In the genomic region with DNA sequence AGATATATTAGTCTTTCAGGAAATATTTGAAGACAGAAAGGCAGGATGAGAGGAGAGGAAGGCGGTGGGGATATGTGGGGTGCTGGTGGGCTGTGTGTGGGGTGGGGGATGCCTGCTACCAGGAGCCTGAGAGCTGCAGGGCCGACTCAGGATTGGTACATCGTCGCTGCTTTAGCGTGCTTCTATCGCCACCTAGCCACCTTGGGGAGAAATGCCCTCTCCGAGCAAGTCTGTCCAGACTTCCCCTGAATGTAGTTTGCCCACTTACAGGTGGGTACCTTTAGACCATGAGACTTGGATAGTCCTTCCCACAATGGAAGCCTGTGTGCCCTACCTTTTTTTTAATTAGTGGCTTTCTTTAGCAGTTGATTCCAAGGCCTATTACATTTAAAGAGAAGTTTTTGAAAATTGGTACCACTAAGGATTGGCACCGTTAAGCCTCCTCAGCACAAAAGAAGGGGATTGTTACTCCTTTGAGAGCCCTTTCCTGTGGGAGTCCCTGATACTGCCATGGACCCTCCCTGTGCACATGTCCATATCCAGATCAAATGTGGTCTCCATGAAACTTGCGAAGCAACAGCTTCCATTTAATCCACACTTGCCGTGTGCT, we compare ENCODE assay signal across 8 cellular contexts.
A peak's percentile ranks its signal among the peaks of the same experiment; 100 is the strongest.
DNase-seq lines count a peak whose midpoint lies in the region; ATAC-seq and TF ChIP-seq lines count a peak whose summit lies in the region.

No MANE protein-coding gene starts in this region.

- H3K9me3 ChIP-seq in AG04450 (ENCODE audit: control insufficient read depth, insufficient read depth, low read length), result no peaks in the 10 kb centered on the region
- H3K9me3 ChIP-seq in endodermal cell (ENCODE audit: control insufficient read depth, low read length), result no peaks in the 10 kb centered on the region
- no peaks in the 10 kb centered on the region for H3K9me3 ChIP-seq in mucosa of descending colon

- POLR2A ChIA-PET in AG04450 (lab: Yijun Ruan, JAX), result interaction anchor here (1.0 to 2.1 kb wide), 3 partner anchors 129 to 188 kb away, joined by 3 to 5 read pairs (median 4); no protein-coding TSS in a partner anchor

- H3K27ac ChIP-seq in AG04450 (ENCODE audit: low read depth, low read length) (no peak overlapping the region), endodermal cell (ENCODE audit: low read depth, low read length) (no peak overlapping the region)

- H3K4me1 Mint-ChIP-seq in endodermal cell, result peaks cover 2% of the 10 kb centered on the region
- no peaks in the 10 kb centered on the region for H3K4me1 Mint-ChIP-seq in stimulated activated effector memory CD8-positive, alpha-beta T cell treated with anti-CD3 and anti-CD28 coated beads, Interleukin-12 subunit alpha, Interleukin-12 subunit beta, amount 100 ng/mL, for 72 hours

- no peaks in the 10 kb centered on the region for H3K4me1 ChIP-seq in endodermal cell (ENCODE audit: control insufficient read depth, insufficient read depth, low read length)
- no peaks in the 10 kb centered on the region for H3K4me1 ChIP-seq in mucosa of descending colon (ENCODE audit: low read depth)

- WGBS in endodermal cell (ENCODE audit: insufficient coverage in 1 of 2, insufficient read length in 1 of 2), 2 experiments, result 27 to 29% methylated on average over 8 to 10 of the region's 10 CpGs

- H3K36me3 ChIP-seq in endodermal cell (ENCODE audit: control insufficient read depth, insufficient read depth, low read length), result no peaks in the 10 kb centered on the region
- no peaks in the 10 kb centered on the region for H3K36me3 ChIP-seq in mucosa of descending colon (ENCODE audit: low read depth)

- H3K27ac Mint-ChIP-seq in endodermal cell, result no peak overlapping the region
- H3K27ac Mint-ChIP-seq in stimulated activated effector memory CD8-positive, alpha-beta T cell treated with anti-CD3 and anti-CD28 coated beads, Interleukin-12 subunit alpha, Interleukin-12 subunit beta, amount 100 ng/mL, for 72 hours, result no peak overlapping the region

- peaks cover 9% of the 10 kb centered on the region for H3K27me3 Mint-ChIP-seq in endodermal cell (ENCODE audit: insufficient read depth)

- H3K4me3 Mint-ChIP-seq in endodermal cell, result no peak overlapping the region
- H3K4me3 Mint-ChIP-seq in stimulated activated effector memory CD8-positive, alpha-beta T cell treated with anti-CD3 and anti-CD28 coated beads, Interleukin-12 subunit alpha, Interleukin-12 subunit beta, amount 100 ng/mL, for 72 hours, result no peak overlapping the region

- intact Hi-C loops in mucosa of descending colon (cut with DNase I, micrococcal nuclease), result loop anchor here in 1 of 2 donors (10.0 kb wide), 2 partner anchors 294 to 334 kb away; no protein-coding TSS in a partner anchor

- H3K27me3 ChIP-seq in AG04450 (ENCODE audit: control insufficient read depth, insufficient read depth, low read length) (no peaks in the 10 kb centered on the region), endodermal cell (ENCODE audit: control insufficient read depth, insufficient read depth, low read length, poor library complexity, severe bottlenecking) (no peaks in the 10 kb centered on the region)

- no peaks in the 10 kb centered on the region for H3K9me3 Mint-ChIP-seq in endodermal cell
- H3K9me3 Mint-ChIP-seq in stimulated activated effector memory CD8-positive, alpha-beta T cell treated with anti-CD3 and anti-CD28 coated beads, Interleukin-12 subunit alpha, Interleukin-12 subunit beta, amount 100 ng/mL, for 72 hours, result no peaks in the 10 kb centered on the region

- TF ChIP-seq CTCF in AG04450 (IDR thresholded peaks at IDR 0.05; ENCODE audit: low read depth, low read length) (peak; percentile 90), endodermal cell (conservative IDR thresholded peaks at IDR 0.05) (peak; percentile 93), mucosa of descending colon (IDR thresholded peaks at IDR 0.05) (peak; percentile 64)

- H3K36me3 Mint-ChIP-seq in endodermal cell (ENCODE audit: low read depth), result no peaks in the 10 kb centered on the region
- H3K36me3 Mint-ChIP-seq in stimulated activated effector memory CD8-positive, alpha-beta T cell treated with anti-CD3 and anti-CD28 coated beads, Interleukin-12 subunit alpha, Interleukin-12 subunit beta, amount 100 ng/mL, for 72 hours, result no peaks in the 10 kb centered on the region

- CTCF ChIA-PET in AG04450 (lab: Charles Lee), result interaction anchor here (0.6 to 4.7 kb wide), 46 partner anchors 9 to 510 kb away, joined by 3 to 67 read pairs (median 4); no protein-coding TSS in a partner anchor

- H3K9ac ChIP-seq in endodermal cell (ENCODE audit: extremely low read depth, low read length, poor library complexity, severe bottlenecking), result no peak overlapping the region

- ATAC-seq in GM18520 (IDR thresholded peaks at IDR 0.05; ENCODE audit: unreplicated experiment), result peak; percentile 78
- peak; percentile 65 for ATAC-seq in HG03442 (IDR thresholded peaks at IDR 0.05; ENCODE audit: unreplicated experiment)
- peak; percentile 76 for ATAC-seq in mucosa of descending colon
- ATAC-seq in stimulated activated effector memory CD8-positive, alpha-beta T cell treated with anti-CD3 and anti-CD28 coated beads, Interleukin-12 subunit alpha, Interleukin-12 subunit beta, amount 100 ng/mL, for 72 hours, result peak; percentile 82

- no peak overlapping the region for H3K4me3 ChIP-seq in AG04450 (ENCODE audit: low read depth, low read length)
- no peak overlapping the region for H3K4me3 ChIP-seq in endodermal cell (ENCODE audit: low read length)
- no peak overlapping the region for H3K4me3 ChIP-seq in mucosa of descending colon

- DNase-seq in AG04450 (ENCODE audit: low read depth, low spot score) (no peak), NCI-H774 (lab: John Stamatoyannopoulos, UW) (peak; percentile 13), endodermal cell (peak; percentile 89), mucosa of descending colon (peak; percentile 48 to 60 (median 58))
- peak; percentile 12 to 21 for DNase-seq in activated CD8-positive, alpha-beta memory T cell treated with anti-CD3 and anti-CD28 coated beads for 1 hour (ENCODE audit: extremely low read depth in 1 of 2, low read depth in 1 of 2)
- peak; percentile 24 to 61 for DNase-seq in stimulated activated effector memory CD8-positive, alpha-beta T cell treated with anti-CD3 and anti-CD28 coated beads, Interleukin-12 subunit alpha, Interleukin-12 subunit beta, amount 100 ng/mL, for 72 hours (ENCODE audit: low spot score in 2 of 2)
